Comparison of ENCODE assay signal across 30 cellular contexts in the genomic region with DNA sequence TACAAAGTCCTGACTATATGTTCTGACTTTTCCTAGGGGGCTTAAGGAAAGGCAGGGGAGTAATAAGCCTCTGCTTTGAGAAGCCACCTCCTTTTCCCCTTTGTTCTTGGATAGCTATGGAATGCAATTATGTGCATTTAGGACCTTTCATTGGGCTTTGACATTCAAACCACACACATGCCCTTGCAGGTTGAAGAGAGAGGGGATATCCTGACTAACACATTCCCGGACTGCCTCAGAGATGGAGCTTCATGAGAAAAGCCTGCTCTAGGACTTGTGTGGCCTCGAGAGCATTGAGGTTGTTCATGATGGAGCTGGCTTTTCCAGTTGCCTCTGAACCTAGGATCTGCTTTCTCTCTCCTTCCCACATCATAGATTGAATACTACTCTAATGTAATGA.
"Had no signal": no experiment of that assay in that cellular context is flagged by ENCODE, and none has a peak within 500 bp of the region (broad histone marks: within the 10 kb centered on the region; RNA-seq: fewer than 3 reads in every experiment).

No MANE protein-coding gene starts in this region.

- H3K4me1 Mint-ChIP-seq: activated CD8-positive, alpha-beta memory T cell treated with anti-CD3 and anti-CD28 coated beads, Interleukin-2, amount 10 ng/mL, durations not matched to agents 7 days and 5 days; activated naive CD8-positive, alpha-beta T cell treated with anti-CD3 and anti-CD28 coated beads, Interleukin-2, amount 50 U/mL, for 24 hours; IgD-negative memory B cell had no signal

- H3K27ac Mint-ChIP-seq: activated CD8-positive, alpha-beta memory T cell treated with anti-CD3 and anti-CD28 coated beads, Interleukin-2, amount 10 ng/mL, durations not matched to agents 7 days and 5 days; activated naive CD4-positive, alpha-beta T cell treated with anti-CD3 and anti-CD28 coated beads, Interleukin-2, amount 50 U/mL, for 72 hours; activated naive CD8-positive, alpha-beta T cell treated with anti-CD3 and anti-CD28 coated beads, Interleukin-2, amount 50 U/mL, for 24 hours; activated T-cell treated with anti-CD3 and anti-CD28 coated beads, Interleukin-2, amount 50 U/mL, for 24 hours; activated T-helper 1 cell treated with anti-CD3 and anti-CD28 coated beads, Interleukin-12 subunit alpha, Interleukin-12 subunit beta, Interleukin-2, Interleukin-4 antibody, amounts not matched to agents 30 ng/mL and 10 ng/mL and 1 ng/mL, durations not matched to agents 14 hours and 24 hours and 36 hours; IgD-negative memory B cell; T-helper 1 cell treated with Interleukin-12 subunit alpha and Interleukin-12 subunit beta and Interleukin-4 antibody, amounts not matched to agents 30 μg/mL and 1 μg/mL, for 36 hours had no signal

- H3K9me3 ChIP-seq: ascending aorta, SJCRH30 had no signal

- H3K36me3 ChIP-seq: ascending aorta, brain microvascular endothelial cell, SJCRH30 had no signal

- H3K27ac ChIP-seq: ascending aorta, brain microvascular endothelial cell, RWPE1, SJCRH30 had no signal

- H3K4me3 ChIP-seq: ascending aorta, SJCRH30 had no signal

- H3K36me3 Mint-ChIP-seq: activated CD8-positive, alpha-beta memory T cell treated with anti-CD3 and anti-CD28 coated beads, Interleukin-2, amount 10 ng/mL, durations not matched to agents 7 days and 5 days; activated naive CD4-positive, alpha-beta T cell treated with anti-CD3 and anti-CD28 coated beads, Interleukin-2, amount 50 U/mL, for 72 hours; IgD-negative memory B cell had no signal

- H3K4me1 ChIP-seq: ascending aorta, SJCRH30 had no signal

- H3K4me3 Mint-ChIP-seq: activated CD8-positive, alpha-beta memory T cell treated with anti-CD3 and anti-CD28 coated beads, Interleukin-2, amount 10 ng/mL, durations not matched to agents 7 days and 5 days; activated naive CD8-positive, alpha-beta T cell treated with anti-CD3 and anti-CD28 coated beads, Interleukin-2, amount 50 U/mL, for 24 hours; activated T-cell treated with anti-CD3 and anti-CD28 coated beads, Interleukin-2, amount 50 U/mL, for 24 hours; activated T-helper 1 cell treated with anti-CD3 and anti-CD28 coated beads, Interleukin-12 subunit alpha, Interleukin-12 subunit beta, Interleukin-2, Interleukin-4 antibody, amounts not matched to agents 30 ng/mL and 10 ng/mL and 1 ng/mL, durations not matched to agents 14 hours and 24 hours and 36 hours; IgD-negative memory B cell; T-helper 1 cell treated with Interleukin-12 subunit alpha and Interleukin-12 subunit beta and Interleukin-4 antibody, amounts not matched to agents 30 μg/mL and 1 μg/mL, for 36 hours had no signal

- H3K9me3 Mint-ChIP-seq: activated T-cell treated with anti-CD3 and anti-CD28 coated beads, Interleukin-2, amount 50 U/mL, for 24 hours; activated T-helper 1 cell treated with anti-CD3 and anti-CD28 coated beads, Interleukin-12 subunit alpha, Interleukin-12 subunit beta, Interleukin-2, Interleukin-4 antibody, amounts not matched to agents 30 ng/mL and 10 ng/mL and 1 ng/mL, durations not matched to agents 14 hours and 24 hours and 36 hours; T-helper 1 cell treated with Interleukin-12 subunit alpha and Interleukin-12 subunit beta and Interleukin-4 antibody, amounts not matched to agents 30 μg/mL and 1 μg/mL, for 36 hours had no signal

- H3K27me3 Mint-ChIP-seq: activated CD8-positive, alpha-beta memory T cell treated with anti-CD3 and anti-CD28 coated beads, Interleukin-2, amount 10 ng/mL, durations not matched to agents 7 days and 5 days; IgD-negative memory B cell had no signal

- ATAC-seq: activated CD4-positive, CD25-positive, alpha-beta regulatory T cell treated with anti-CD3 and anti-CD28 coated beads, Interleukin-2, amount 50 U/mL, for 24 hours; activated CD8-positive, alpha-beta memory T cell treated with anti-CD3 and anti-CD28 coated beads, Interleukin-2, amount 10 ng/mL, durations not matched to agents 7 days and 5 days; activated naive CD4-positive, alpha-beta T cell treated with anti-CD3 and anti-CD28 coated beads, Interleukin-2, amount 50 U/mL, for 72 hours; activated naive CD8-positive, alpha-beta T cell treated with anti-CD3 and anti-CD28 coated beads, Interleukin-2, amount 50 U/mL, for 24 hours; Panc1; SK-N-SH treated with all-trans-retinoic acid at 6 μM for 48 hours had no signal

- DNase-seq: activated CD4-positive, alpha-beta T cell treated with anti-CD3 and anti-CD28 coated beads for 48 hours; activated CD4-positive, alpha-beta T cell treated with anti-CD3 and anti-CD28 coated beads, Interleukin-2, amount 50 U/mL, for 48 hours; activated CD8-positive, alpha-beta memory T cell treated with anti-CD3 and anti-CD28 coated beads, Interleukin-2, amount 10 ng/mL, durations not matched to agents 7 days and 5 days; activated effector memory CD4-positive, alpha-beta T cell treated with anti-CD3 and anti-CD28 coated beads, Interleukin-2, amount 50 U/mL, for 16 hours; activated naive CD4-positive, alpha-beta T cell treated with Interleukin-2 at 50 U/mL for 16 hours; activated naive CD8-positive, alpha-beta T cell treated with anti-CD3 and anti-CD28 coated beads, Interleukin-2, amount 50 U/mL, for 24 hours; activated T-cell treated with anti-CD3 and anti-CD28 coated beads, Interleukin-2, amount 50 U/mL, for 24 hours; amniotic stem cell; brain microvascular endothelial cell; caudate nucleus; KG1; NCI-H1105 treated with DMSO at 0.1 percent for 48 hours; NCI-H1436 treated with DMSO at 0.1 percent for 48 hours; NCI-H187; NCI-H2081; NCI-H510A treated with DMSO at 0.1 percent for 48 hours; NK-92 treated with Interleukin-12 subunit alpha and Interleukin-12 subunit beta, amount 100 ng/mL, for 24 hours; OCI-M1; Right ventricle myocardium superior; SJCRH30; SW 1271 had no signal

- H3K27me3 ChIP-seq: ascending aorta, brain microvascular endothelial cell, SJCRH30 had no signal
